8 cellular contexts compared by ENCODE assay signal in the genomic region with DNA sequence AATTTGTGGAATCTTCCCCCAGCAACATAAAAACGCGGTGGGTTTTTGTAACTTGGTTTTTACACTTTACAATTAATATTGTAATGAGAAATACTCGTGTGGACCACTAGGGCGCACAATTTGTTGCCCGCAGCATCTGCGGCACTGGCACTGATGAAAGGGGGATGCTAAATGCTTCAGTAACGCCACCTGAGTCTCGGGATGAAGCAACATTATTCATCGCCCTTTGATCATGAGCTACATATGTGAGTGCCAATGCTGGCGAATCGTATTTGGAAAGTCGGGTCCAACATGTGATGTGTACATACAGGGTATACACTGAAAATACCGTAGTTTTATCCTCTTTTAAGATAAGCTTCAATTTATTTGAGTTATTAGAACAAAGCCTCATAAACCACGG. TPM values are rescaled to one million over a fixed set of nuclear protein-coding genes. Genes with fewer than 3 reads are reported as not detected.
DNase-seq lines count a peak whose midpoint lies in the region; ATAC-seq and TF ChIP-seq lines count a peak whose summit lies in the region.

No MANE protein-coding gene starts in this region.

- H3K4me2 ChIP-seq in parathyroid adenoma (ENCODE audit: low read length) = no peak overlapping the region

- H3K4me1 ChIP-seq in parathyroid adenoma = no peaks in the 10 kb centered on the region

- no peaks in the 10 kb centered on the region for H3K79me2 ChIP-seq in parathyroid adenoma

- DNase-seq in GM12865 (ENCODE audit: low read depth) (peak; percentile 79), HFFc6 (no peak), NCI-H526 (lab: John Stamatoyannopoulos, UW) (peak; percentile 16 to 63), erythroblast (lab: John Stamatoyannopoulos, UW) (peak; percentile 32 to 46), NCI-H345 (lab: John Stamatoyannopoulos, UW) (no peak)
- peak; percentile 68 for DNase-seq in activated CD8-positive, alpha-beta memory T cell treated with anti-CD3 and anti-CD28 coated beads for 24 hours

- no peak overlapping the region for H3K4me3 Mint-ChIP-seq in HFFc6

- ATAC-seq in HG03469 (IDR thresholded peaks at IDR 0.05; ENCODE audit: unreplicated experiment) = no peak

- TF ChIP-seq CTCF in GM12865 (IDR thresholded peaks at IDR 0.05; ENCODE audit: insufficient read depth, low read depth, low read length, missing control alignments) = peak; percentile 60
- TF ChIP-seq CTCF in HFFc6 (IDR thresholded peaks at IDR 0.05) = peak; percentile 81
- TF ChIP-seq CTCF in parathyroid adenoma (IDR thresholded peaks at IDR 0.05) = peak; percentile 30

- no peaks in the 10 kb centered on the region for H3K9me3 Mint-ChIP-seq in HFFc6

- H3K27me3 Mint-ChIP-seq in HFFc6 (ENCODE audit: insufficient read depth) = peaks cover 2% of the 10 kb centered on the region

- H3K4me1 Mint-ChIP-seq in HFFc6 (ENCODE audit: low read depth) = no peaks in the 10 kb centered on the region

- no peak overlapping the region for H3K27ac ChIP-seq in parathyroid adenoma

- no peaks in the 10 kb centered on the region for H3K36me3 ChIP-seq in parathyroid adenoma (ENCODE audit: control insufficient read depth, insufficient read depth, low read length)

- no peak for TF ChIP-seq POLR2A in erythroblast (IDR thresholded peaks at IDR 0.05; ENCODE audit: low read length)

- H3K27ac Mint-ChIP-seq in HFFc6 = no peak overlapping the region

- H3K9me3 ChIP-seq in parathyroid adenoma (ENCODE audit: control insufficient read depth, low read length) = no peaks in the 10 kb centered on the region

- H3K9ac ChIP-seq in parathyroid adenoma = no peak overlapping the region

- H3K4me3 ChIP-seq in GM12865 (ENCODE audit: low read depth, low read length) (no peak overlapping the region), parathyroid adenoma (ENCODE audit: low read depth, low read length) (no peak overlapping the region)

- no peak overlapping the region for H2AFZ ChIP-seq in parathyroid adenoma

- H3K27me3 ChIP-seq in parathyroid adenoma (ENCODE audit: control insufficient read depth, insufficient read depth, low read length) = no peaks in the 10 kb centered on the region

- no peaks in the 10 kb centered on the region for H3K36me3 Mint-ChIP-seq in HFFc6 (ENCODE audit: low read depth)

RNA-seq across cellular contexts. Expression of gene COX20, which starts 34.2 kb away (rescaled TPM):
- total RNA-seq in HFFc6 (2021; fragmentation: NEBNext Ultra II Directional; extraction: Animal tissue kit (Norgen Biotek cat#: 25700)) = 10 to 100 TPM; 42.6 to 70.8 (median 58.9) TPM

Comparison
In these comparisons a context has a peak if more than half of its experiments do, and no peak if none do; other contexts are left out.
1. DNase-seq: peak in GM12865 (single experiment), NCI-H526 (2 of 2), activated CD8-positive, alpha-beta memory T cell treated with anti-CD3 and anti-CD28 coated beads for 24 hours (single experiment) and erythroblast (2 of 2); none in HFFc6 (single experiment) and NCI-H345 (single experiment).
2. CTCF ChIP-seq: peak in every context shown above with its lines; median percentile 81 in HFFc6; 60 in GM12865; 30 in parathyroid adenoma.